ENCODE assay signal across 22 cellular contexts in the genomic region with DNA sequence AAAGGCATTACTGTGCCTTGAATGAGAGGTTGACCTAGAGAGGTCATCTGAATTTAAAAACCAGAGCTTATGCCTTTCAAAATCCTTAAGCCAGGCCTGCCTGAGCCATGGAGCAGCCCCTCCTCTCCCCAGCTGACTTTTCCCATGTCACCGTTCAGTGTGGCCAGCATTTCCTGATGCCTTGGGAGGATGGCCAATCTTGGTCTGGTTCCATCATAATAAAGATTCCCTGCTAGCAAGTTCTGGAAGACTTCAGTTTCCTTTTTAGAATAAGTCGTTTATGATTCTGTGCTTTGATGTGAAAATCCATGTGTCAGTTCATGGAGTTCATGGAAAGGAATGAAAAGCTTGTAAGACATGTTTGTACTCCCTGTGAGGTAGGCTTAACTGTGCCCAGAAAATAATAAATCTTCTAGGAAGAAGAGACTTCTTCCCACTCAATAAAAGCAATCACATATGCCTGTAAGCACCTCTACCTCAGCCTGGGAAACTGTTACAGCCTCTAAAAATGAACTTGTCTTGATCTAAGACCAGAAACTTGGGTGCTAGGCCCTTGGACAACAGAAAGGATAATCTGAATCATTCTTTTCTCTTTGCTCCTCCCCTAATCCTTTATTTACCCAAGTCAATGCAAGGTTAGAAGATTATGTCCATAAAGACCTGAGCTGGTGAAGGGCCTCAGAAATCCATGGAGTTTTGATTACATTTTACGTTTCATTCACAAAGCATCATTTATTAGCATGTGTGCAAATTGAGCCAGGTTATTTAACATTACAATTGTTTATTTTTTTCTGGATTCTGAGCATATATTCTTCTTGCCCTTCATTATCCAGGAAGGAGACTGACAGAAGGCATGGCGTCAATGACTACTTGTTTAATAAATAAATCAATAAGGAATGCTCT.
DNase-seq lines count a peak whose midpoint lies in the region; ATAC-seq and TF ChIP-seq lines count a peak whose summit lies in the region.
"Had no signal": no experiment of that assay in that cellular context is flagged by ENCODE, and none has a peak within 500 bp of the region (broad histone marks: within the 10 kb centered on the region; RNA-seq: fewer than 3 reads in every experiment).

No MANE protein-coding gene starts in this region.

- no peaks in the 10 kb centered on the region for H3K36me3 Mint-ChIP-seq in T-helper 2 cell treated with Interferon-gamma antibody and Interleukin-4, amounts not matched to agents 5 μg/mL and 100 μg/mL, for 36 hours (ENCODE audit: low read depth)
- H3K36me3 Mint-ChIP-seq in HFFc6 (ENCODE audit: low read depth) = no peaks in the 10 kb centered on the region
- H3K36me3 Mint-ChIP-seq: activated CD4-positive, alpha-beta memory T cell treated with anti-CD3 and anti-CD28 coated beads for 36 hours had no signal

- ATAC-seq in GM19324 (IDR thresholded peaks at IDR 0.05; ENCODE audit: low FRiP score, unreplicated experiment) = no peak
- ATAC-seq: left colon, pancreas had no signal

- no peaks in the 10 kb centered on the region for H3K9me3 Mint-ChIP-seq in T-helper 2 cell treated with Interferon-gamma antibody and Interleukin-4, amounts not matched to agents 5 μg/mL and 100 μg/mL, for 36 hours
- H3K9me3 Mint-ChIP-seq in HFFc6 = 0 out of 2 replicates have a peak, but pooled peaks cover 3% of the 10 kb centered on the region
- H3K9me3 Mint-ChIP-seq: activated CD4-positive, alpha-beta memory T cell treated with anti-CD3 and anti-CD28 coated beads for 36 hours; CD4-positive, alpha-beta T cell had no signal

- no peaks in the 10 kb centered on the region for H3K4me1 Mint-ChIP-seq in T-helper 2 cell treated with Interferon-gamma antibody and Interleukin-4, amounts not matched to agents 5 μg/mL and 100 μg/mL, for 36 hours (ENCODE audit: low read depth)
- no peaks in the 10 kb centered on the region for H3K4me1 Mint-ChIP-seq in HFFc6 (ENCODE audit: low read depth)

- H3K4me3 ChIP-seq in astrocyte of the spinal cord (ENCODE audit: low read depth, low read length) = no peak overlapping the region
- no peak overlapping the region for H3K4me3 ChIP-seq in retinal pigment epithelial cell (ENCODE audit: low read length)
- H3K4me3 ChIP-seq: MG63, pancreas, PC-9, SJSA1, spleen had no signal

- H3K27ac Mint-ChIP-seq in T-helper 2 cell treated with Interferon-gamma antibody and Interleukin-4, amounts not matched to agents 5 μg/mL and 100 μg/mL, for 36 hours = no peak overlapping the region
- no peak overlapping the region for H3K27ac Mint-ChIP-seq in HFFc6
- H3K27ac Mint-ChIP-seq: activated CD4-positive, alpha-beta memory T cell treated with anti-CD3 and anti-CD28 coated beads for 36 hours; CD4-positive, alpha-beta T cell had no signal

- DNase-seq in EH (ENCODE audit: low read depth) (peak; percentile 27), astrocyte of the spinal cord (ENCODE audit: low read depth, low spot score) (peak; percentile 19), left kidney (ENCODE audit: low read depth, low spot score) (peak; percentile 8), retinal pigment epithelial cell (ENCODE audit: low read depth) (peak; percentile 46), DMS79 treated with DMSO at 0.1 percent for 48 hours (lab: John Stamatoyannopoulos, UW) (no peak), HFFc6 (no peak)
- DNase-seq in T-helper 2 cell treated with Interferon-gamma antibody and Interleukin-4, amounts not matched to agents 5 μg/mL and 100 μg/mL, for 36 hours (ENCODE audit: low spot score) = no peak
- DNase-seq: ACHN; activated CD4-positive, alpha-beta memory T cell treated with anti-CD3 and anti-CD28 coated beads for 36 hours; activated naive CD4-positive, alpha-beta T cell treated with Interleukin-2 at 50 U/mL for 16 hours; activated T-cell treated with anti-CD3 and anti-CD28 coated beads for 4 hours; CD4-positive, alpha-beta T cell; DMS53; left colon; MG63; NCI-H1436 treated with DMSO at 0.1 percent for 48 hours; pancreas; PC-9; spleen; stimulated activated CD4-positive, alpha-beta T cell treated with anti-CD3 and anti-CD28 coated beads, Interleukin-4, amount 100 ng/mL, for 4 hours had no signal

- H3K27me3 Mint-ChIP-seq in T-helper 2 cell treated with Interferon-gamma antibody and Interleukin-4, amounts not matched to agents 5 μg/mL and 100 μg/mL, for 36 hours (ENCODE audit: low read depth) = peaks cover 6% of the 10 kb centered on the region
- H3K27me3 Mint-ChIP-seq in HFFc6 (ENCODE audit: insufficient read depth) = peaks cover 20% of the 10 kb centered on the region
- H3K27me3 Mint-ChIP-seq: activated CD4-positive, alpha-beta memory T cell treated with anti-CD3 and anti-CD28 coated beads for 36 hours; CD4-positive, alpha-beta T cell had no signal

- in situ Hi-C loops in astrocyte of the spinal cord (cut with HindIII; ENCODE audit: low sequenced_read_pairs) = no loop called here

- TF ChIP-seq CTCF in astrocyte of the spinal cord (IDR thresholded peaks at IDR 0.05; ENCODE audit: low read depth, low read length) (no peak), retinal pigment epithelial cell (conservative IDR thresholded peaks at IDR 0.05; ENCODE audit: low read depth, low read length) (no peak), HFFc6 (IDR thresholded peaks at IDR 0.05) (no peak)

- no peak overlapping the region for H3K4me3 Mint-ChIP-seq in T-helper 2 cell treated with Interferon-gamma antibody and Interleukin-4, amounts not matched to agents 5 μg/mL and 100 μg/mL, for 36 hours
- no peak overlapping the region for H3K4me3 Mint-ChIP-seq in HFFc6
- H3K4me3 Mint-ChIP-seq: activated CD4-positive, alpha-beta memory T cell treated with anti-CD3 and anti-CD28 coated beads for 36 hours; CD4-positive, alpha-beta T cell had no signal

Comparison
In these comparisons a context has a peak if more than half of its experiments do, and no peak if none do; other contexts are left out.
1. DNase-seq: peak in EH (single experiment), astrocyte of the spinal cord (single experiment), left kidney (single experiment) and retinal pigment epithelial cell (single experiment); none in DMS79 treated with DMSO at 0.1 percent for 48 hours (single experiment), T-helper 2 cell treated with Interferon-gamma antibody and Interleukin-4, amounts not matched to agents 5 μg/mL and 100 μg/mL, for 36 hours (single experiment) and HFFc6 (single experiment).